In the genomic region with DNA sequence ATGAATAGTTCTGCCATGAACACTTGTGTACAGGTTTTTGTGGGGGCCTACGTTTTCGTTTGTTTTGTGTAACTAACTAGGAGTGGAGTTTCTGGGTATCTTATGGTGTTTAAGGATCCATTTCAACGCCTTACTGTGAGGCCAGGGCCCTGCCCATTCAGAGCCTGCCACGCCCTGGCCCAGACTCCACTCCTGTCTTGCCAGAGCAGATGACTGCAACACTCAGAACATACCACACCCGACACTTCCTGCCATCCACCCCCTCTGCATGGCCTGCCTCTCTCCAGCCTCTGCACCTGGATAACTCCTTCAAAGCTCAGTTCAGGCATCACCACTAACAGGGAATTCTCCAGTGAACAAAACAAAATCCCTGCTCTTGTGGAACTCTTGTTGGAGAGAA, we compare ENCODE assay signal across 10 cellular contexts. TPM values are rescaled to one million over a fixed set of nuclear protein-coding genes. Genes with fewer than 3 reads are reported as not detected.
A peak's percentile ranks its signal among the peaks of the same experiment; 100 is the strongest.
DNase-seq lines count a peak whose midpoint lies in the region; ATAC-seq and TF ChIP-seq lines count a peak whose summit lies in the region.
"Had no signal": no experiment of that assay in that cellular context is flagged by ENCODE, and none has a peak within 500 bp of the region (broad histone marks: within the 10 kb centered on the region; RNA-seq: fewer than 3 reads in every experiment).

No MANE protein-coding gene starts in this region.

- peak; percentile 49 for ATAC-seq in GM18517 (IDR thresholded peaks at IDR 0.05; ENCODE audit: unreplicated experiment)
- peak; percentile 42 for ATAC-seq in HG03469 (IDR thresholded peaks at IDR 0.05; ENCODE audit: unreplicated experiment)
- ATAC-seq in activated CD8-positive, alpha-beta T cell treated with anti-CD3 and anti-CD28 coated beads for 36 hours = peak; percentile 72
- peak; percentile 37 to 53 for ATAC-seq in naive B cell (ENCODE audit: low read depth in 2 of 2)

- peaks cover 6% of the 10 kb centered on the region for H3K9me3 Mint-ChIP-seq in activated CD8-positive, alpha-beta T cell treated with anti-CD3 and anti-CD28 coated beads for 36 hours
- H3K9me3 Mint-ChIP-seq in naive B cell = peaks cover 0 to 20% (median 10%) of the 10 kb centered on the region in 7 donors

- peak; percentile 63 for DNase-seq in activated CD8-positive, alpha-beta T cell treated with anti-CD3 and anti-CD28 coated beads for 36 hours
- DNase-seq in naive B cell (peak; percentile 7), cerebellar cortex (ENCODE audit: low spot score) (no peak), NCI-H345 treated with DMSO at 0.1 percent for 48 hours (lab: John Stamatoyannopoulos, UW; ENCODE audit: unreplicated experiment) (no peak), NCI-H2196 treated with DMSO at 0.1 percent for 48 hours (lab: John Stamatoyannopoulos, UW; ENCODE audit: unreplicated experiment) (no peak), HK-2 (ENCODE audit: unreplicated experiment) (no peak)
- DNase-seq: activated CD8-positive, alpha-beta memory T cell treated with anti-CD3 and anti-CD28 coated beads for 24 hours; NCI-H526 had no signal

- no peaks in the 10 kb centered on the region for H3K27me3 Mint-ChIP-seq in activated CD8-positive, alpha-beta T cell treated with anti-CD3 and anti-CD28 coated beads for 36 hours
- peaks cover 0 to 6% (median 0%) of the 10 kb centered on the region in 3 donors for H3K27me3 Mint-ChIP-seq in naive B cell

- POLR2A ChIA-PET in activated CD8-positive, alpha-beta T cell treated with anti-CD3 and anti-CD28 coated beads for 36 hours (lab: Charles Lee) = interaction anchor here (1.0 to 1.1 kb wide), 2 partner anchors 8 to 46 kb away, joined by 3 read pairs; no protein-coding TSS in a partner anchor

- CTCF ChIA-PET in activated CD8-positive, alpha-beta T cell treated with anti-CD3 and anti-CD28 coated beads for 36 hours (lab: Charles Lee) = interaction anchor here (9.3 kb wide), 1 partner anchor 41 kb away, joined by 66 read pairs; no protein-coding TSS in a partner anchor

- intact Hi-C loops in activated CD8-positive, alpha-beta T cell treated with anti-CD3 and anti-CD28 coated beads for 36 hours (cut with micrococcal nuclease) = no loop called here

- TF ChIP-seq CTCF in activated CD8-positive, alpha-beta T cell treated with anti-CD3 and anti-CD28 coated beads for 36 hours (IDR thresholded peaks at IDR 0.05) = no peak

- H3K4me3 Mint-ChIP-seq in activated CD8-positive, alpha-beta T cell treated with anti-CD3 and anti-CD28 coated beads for 36 hours = no peak overlapping the region
- H3K4me3 Mint-ChIP-seq in naive B cell = peak overlapping the region in 6 of 8 donors; percentile 25 to 66 (median 50)

- peak overlapping the region; percentile 53 for H3K27ac Mint-ChIP-seq in activated CD8-positive, alpha-beta T cell treated with anti-CD3 and anti-CD28 coated beads for 36 hours
- peak overlapping the region in 4 of 6 donors; percentile 33 to 86 (median 80) for H3K27ac Mint-ChIP-seq in naive B cell

- H3K4me1 Mint-ChIP-seq in activated CD8-positive, alpha-beta T cell treated with anti-CD3 and anti-CD28 coated beads for 36 hours (ENCODE audit: low read depth) = peaks cover 68% of the 10 kb centered on the region
- peaks cover 46 to 47% (median 47%) of the 10 kb centered on the region in 3 donors for H3K4me1 Mint-ChIP-seq in naive B cell

- peaks cover 6% of the 10 kb centered on the region for H3K36me3 Mint-ChIP-seq in activated CD8-positive, alpha-beta T cell treated with anti-CD3 and anti-CD28 coated beads for 36 hours (ENCODE audit: low read depth)
- H3K36me3 Mint-ChIP-seq in naive B cell = peaks cover 5 to 16% of the 10 kb centered on the region in 2 donors

RNA-seq across cellular contexts. Expression of gene RGCC, which starts 43.2 kb away (rescaled TPM):
- 100 to 1,000 TPM; 135 to 143 TPM for total RNA-seq in activated CD8-positive, alpha-beta T cell treated with anti-CD3 and anti-CD28 coated beads for 36 hours
- polyA plus RNA-seq in naive B cell (ENCODE audit: low read depth in 6 of 6) = 1 to 10 TPM in 4 of 6 donors, under 1 TPM in 1, not detected in 1; 0.88 to 7.7 (median 2.5) TPM

Comparison
In these comparisons a context has a peak if more than half of its experiments do, and no peak if none do; other contexts are left out.
1. DNase-seq: peak in activated CD8-positive, alpha-beta T cell treated with anti-CD3 and anti-CD28 coated beads for 36 hours (single experiment) and naive B cell (single experiment); none in cerebellar cortex (single experiment), NCI-H345 treated with DMSO at 0.1 percent for 48 hours (single experiment), NCI-H2196 treated with DMSO at 0.1 percent for 48 hours (single experiment) and HK-2 (single experiment).
2. Peak in every context shown above with its lines, with median percentiles within 50 percentile points of each other: ATAC-seq.